Comparison of ENCODE assay signal across 16 cellular contexts in the genomic region with DNA sequence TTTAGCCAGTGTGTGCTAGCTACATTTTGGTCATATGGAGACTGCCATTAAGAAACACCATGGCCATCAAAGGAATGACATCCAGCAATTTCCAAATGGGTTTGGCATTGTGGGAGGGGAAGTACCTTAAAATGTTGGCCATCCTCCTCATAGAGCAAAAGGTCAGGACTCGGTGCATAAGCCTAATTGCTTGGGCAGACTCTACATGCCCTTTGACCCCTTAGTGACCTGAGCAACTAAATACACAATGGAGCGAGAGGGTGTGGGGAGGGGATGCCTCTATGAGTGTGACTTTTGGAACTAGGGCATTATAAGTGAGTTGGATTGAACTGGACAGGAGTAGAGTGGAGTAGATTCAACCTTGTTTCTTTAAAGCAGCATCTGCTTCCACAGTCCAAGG. TPM values are rescaled to one million over a fixed set of nuclear protein-coding genes. Genes with fewer than 3 reads are reported as not detected.
DNase-seq lines count a peak whose midpoint lies in the region; ATAC-seq, FAIRE-seq and TF ChIP-seq lines count a peak whose summit lies in the region.
"Had no signal": no experiment of that assay in that cellular context is flagged by ENCODE, and none has a peak within 500 bp of the region (broad histone marks: within the 10 kb centered on the region; RNA-seq: fewer than 3 reads in every experiment).

No MANE protein-coding gene starts in this region.

- H3K4me3 ChIP-seq in A549 (no peak overlapping the region), mucosa of descending colon (no peak overlapping the region), rectal smooth muscle tissue (ENCODE audit: low read length) (no peak overlapping the region)
- H3K4me3 ChIP-seq: BLaER1, GM23338 had no signal

- POLR2A ChIA-PET in A549 (lab: Yijun Ruan, JAX): interaction anchor here (0.9 to 1.2 kb wide), 3 partner anchors 21 to 23 kb away, joined by 3 to 4 read pairs (median 3); no protein-coding TSS in a partner anchor

- H3K27ac ChIP-seq in A549 (peak overlapping the region; percentile 90 to 91), rectal smooth muscle tissue (ENCODE audit: low read depth, low read length) (peak overlapping the region; percentile 76)
- H3K27ac ChIP-seq: 22Rv1, BLaER1 had no signal

- no peak for FAIRE-seq in A549 (lab: Jason Lieb, UNC)
- FAIRE-seq: H54 had no signal

- DNase-seq in A549 (ENCODE audit: low read depth in 1 of 2, low spot score in 1 of 2) (no peak), left lobe of liver (ENCODE audit: low spot score) (peak; percentile 80), mucosa of descending colon (no peak), SKM-1 treated with dmso at 0.1 percent for 144 hours (lab: John Stamatoyannopoulos, UW; ENCODE audit: unreplicated experiment) (no peak), NOMO-1 (lab: John Stamatoyannopoulos, UW; ENCODE audit: unreplicated experiment in 2 of 2) (no peak), HK-2 (ENCODE audit: unreplicated experiment) (no peak), NCI-H82 treated with DMSO at 0.1 percent for 48 hours (lab: John Stamatoyannopoulos, UW; ENCODE audit: unreplicated experiment) (no peak)
- DNase-seq: CD4-positive, alpha-beta memory T cell; DMS79 treated with DMSO at 0.1 percent for 48 hours; GF-D8; HCEC 1CT had no signal

- 87% methylated on average over 2 of the region's 2 CpGs for WGBS in A549 (ENCODE audit: missing lambda C conversion rate)

- no peak for TF ChIP-seq EP300 in A549 (IDR thresholded peaks at IDR 0.05)

- TF ChIP-seq CTCF in A549 (IDR thresholded peaks at IDR 0.05) (no peak), mucosa of descending colon (IDR thresholded peaks at IDR 0.05) (no peak)

- H3K36me3 ChIP-seq in mucosa of descending colon (ENCODE audit: low read depth) (no peaks in the 10 kb centered on the region), rectal smooth muscle tissue (ENCODE audit: control insufficient read depth, insufficient read depth, low read length) (peaks cover 29% of the 10 kb centered on the region)

- H3K4me2 ChIP-seq in A549: peak overlapping the region; percentile 62
- H3K4me2 ChIP-seq: BLaER1, GM23338 had no signal

- H3K9me3 ChIP-seq in A549 (no peaks in the 10 kb centered on the region), mucosa of descending colon (no peaks in the 10 kb centered on the region)
- H3K9me3 ChIP-seq: BLaER1 had no signal

- CTCF ChIA-PET in A549 (lab: Yijun Ruan, JAX): no interaction called here

- no peak for TF ChIP-seq RAD21 in A549 (conservative IDR thresholded peaks at IDR 0.05 in 1 of 2, IDR thresholded peaks at IDR 0.05 in 1 of 2)

- no peaks in the 10 kb centered on the region for H3K27me3 ChIP-seq in rectal smooth muscle tissue (ENCODE audit: control insufficient read depth, insufficient read depth, low read length)
- H3K27me3 ChIP-seq: BLaER1 had no signal

- no peak for TF ChIP-seq POLR2A in A549 (IDR thresholded peaks at IDR 0.05; ENCODE audit: low read length)

- intact Hi-C loops in mucosa of descending colon (cut with DNase I, micrococcal nuclease): no loop called here

- ATAC-seq in A549 (no peak), left lobe of liver (peak; percentile 95), mucosa of descending colon (peak; percentile 24)
- ATAC-seq: GM23338 had no signal

- H3K4me1 ChIP-seq in A549 (peaks cover 90% of the 10 kb centered on the region), mucosa of descending colon (ENCODE audit: low read depth) (no peaks in the 10 kb centered on the region), rectal smooth muscle tissue (ENCODE audit: control insufficient read depth, insufficient read depth, low read length) (peaks cover 59% of the 10 kb centered on the region)

- H3K9ac ChIP-seq in rectal smooth muscle tissue (ENCODE audit: low read length): no peak overlapping the region
- H3K9ac ChIP-seq: BLaER1 had no signal

TF ChIP-seq in A549, 52 proteins besides CTCF, POLR2A, EP300 and RAD21:
- TF ChIP-seq SREBF2 (IDR thresholded peaks at IDR 0.05): no peak
- 0 out of 5 replicates have a peak, but pooled peaks of 1 of the 2 experiments have one; percentile 13 for TF ChIP-seq JUN (IDR thresholded peaks at IDR 0.05)

RNA-seq across cellular contexts. Expression of a gene that starts 44.9 kb away (rescaled TPM):
- polyA plus RNA-seq in A549 (2011; rRNA removed) (144 and 154 TPM in 2 replicates), A549 (2017; fragmentation: RNase III; extraction: RNeasy Plus Mini Kit Qiagen cat#74134 plus additional on column Dnase treatment) (125 to 187 TPM (median 159 TPM) in 3 replicates)
- 37.9 and 48.1 TPM in 2 replicates for polyA plus RNA-seq in A549 (2012; cell fraction: cytosol; rRNA removed)
- polyA plus RNA-seq in A549 (2012; cell fraction: nucleus; rRNA removed): 111 and 112 TPM in 2 replicates
- 199 and 240 TPM in 2 replicates for polyA minus RNA-seq in A549 (2011; rRNA and poly(A)+ RNA removed)
- total RNA-seq in left lobe of liver (7.7 TPM), mucosa of descending colon (100 to 1,000 TPM in 1 of 3 donors, 10 to 100 TPM in 2; 12.3 to 300 (median 19.2) TPM)
- polyA plus RNA-seq: CD4-positive, alpha-beta memory T cell had no signal

Comparison
In these comparisons a context has a peak if more than half of its experiments do, and no peak if none do; other contexts are left out.
1. ATAC-seq: peak in left lobe of liver (single experiment) and mucosa of descending colon (single experiment); none in A549 (0 of 2).